25 cellular contexts compared by ENCODE assay signal in the genomic region with DNA sequence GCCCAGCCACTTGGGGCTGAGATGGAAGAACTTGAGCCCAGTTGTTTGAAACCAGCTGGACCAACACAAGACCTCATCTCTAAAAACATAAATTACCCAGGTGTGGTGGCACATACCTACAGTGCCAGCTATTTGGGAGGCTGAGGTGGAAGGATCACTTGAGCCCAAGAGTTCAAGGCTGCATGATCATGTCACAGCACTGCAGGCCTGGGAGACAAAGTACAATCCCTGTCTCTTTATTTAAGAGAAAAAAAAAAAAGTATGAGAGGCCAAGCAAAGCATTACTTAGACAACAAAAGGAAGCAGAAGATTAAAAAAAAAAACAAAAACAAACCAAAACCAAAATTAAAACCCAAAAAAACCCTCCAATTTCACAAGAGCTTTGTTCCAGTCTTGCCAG. TPM values are rescaled to one million over a fixed set of nuclear protein-coding genes. Genes with fewer than 3 reads are reported as not detected.
DNase-seq lines count a peak whose midpoint lies in the region; ATAC-seq and TF ChIP-seq lines count a peak whose summit lies in the region.
"Had no signal": no experiment of that assay in that cellular context is flagged by ENCODE, and none has a peak within 500 bp of the region (broad histone marks: within the 10 kb centered on the region; RNA-seq: fewer than 3 reads in every experiment).

No MANE protein-coding gene starts in this region.

- no peaks in the 10 kb centered on the region for H3K9me3 Mint-ChIP-seq in activated CD4-positive, alpha-beta memory T cell treated with anti-CD3 and anti-CD28 coated beads for 36 hours
- peaks cover 3% of the 10 kb centered on the region for H3K9me3 Mint-ChIP-seq in activated CD4-positive, alpha-beta memory T cell treated with anti-CD3 and anti-CD28 coated beads, Interleukin-2, amount 10 ng/mL, durations not matched to agents 7 days and 5 days
- H3K9me3 Mint-ChIP-seq in CD8-positive, alpha-beta memory T cell = no peaks in the 10 kb centered on the region
- H3K9me3 Mint-ChIP-seq in activated naive CD8-positive, alpha-beta T cell treated with anti-CD3 and anti-CD28 coated beads, Interleukin-2, amount 50 U/mL, for 24 hours = no peaks in the 10 kb centered on the region
- H3K9me3 Mint-ChIP-seq in nephron progenitor cell = peaks cover 13% of the 10 kb centered on the region
- H3K9me3 Mint-ChIP-seq: activated B cell treated with CpG ODN at 0.5 μM for 24 hours; activated T-helper 2 cell treated with anti-CD3 and anti-CD28 coated beads, Interferon-gamma antibody, Interleukin-2, Interleukin-4, amounts not matched to agents 10 μg/mL and 5 μg/mL and 100 μg/mL, durations not matched to agents 14 hours and 24 hours and 36 hours; IgD-negative memory B cell had no signal

- intact Hi-C loops in activated CD4-positive, alpha-beta memory T cell treated with anti-CD3 and anti-CD28 coated beads for 36 hours (cut with micrococcal nuclease) = no loop called here

- no peak overlapping the region for H3K4me3 Mint-ChIP-seq in activated CD4-positive, alpha-beta memory T cell treated with anti-CD3 and anti-CD28 coated beads for 36 hours
- H3K4me3 Mint-ChIP-seq in activated CD4-positive, alpha-beta memory T cell treated with anti-CD3 and anti-CD28 coated beads, Interleukin-2, amount 10 ng/mL, durations not matched to agents 7 days and 5 days = no peak overlapping the region
- H3K4me3 Mint-ChIP-seq in CD8-positive, alpha-beta memory T cell = peak overlapping the region in 1 of 7 donors; percentile 8
- H3K4me3 Mint-ChIP-seq in activated naive CD8-positive, alpha-beta T cell treated with anti-CD3 and anti-CD28 coated beads, Interleukin-2, amount 50 U/mL, for 24 hours = no peak overlapping the region
- H3K4me3 Mint-ChIP-seq in nephron progenitor cell = no peak overlapping the region
- H3K4me3 Mint-ChIP-seq: activated B cell treated with CpG ODN at 0.5 μM for 24 hours, IgD-negative memory B cell had no signal

- H3K36me3 ChIP-seq in CD8-positive, alpha-beta memory T cell (ENCODE audit: insufficient read depth, low read length) = peaks cover 29% of the 10 kb centered on the region
- H3K36me3 ChIP-seq: ovary had no signal

- peak overlapping the region; percentile 18 for H3K27ac Mint-ChIP-seq in activated CD4-positive, alpha-beta memory T cell treated with anti-CD3 and anti-CD28 coated beads for 36 hours
- no peak overlapping the region for H3K27ac Mint-ChIP-seq in activated CD4-positive, alpha-beta memory T cell treated with anti-CD3 and anti-CD28 coated beads, Interleukin-2, amount 10 ng/mL, durations not matched to agents 7 days and 5 days
- peak overlapping the region in 5 of 8 donors; percentile 6 to 50 (median 32) for H3K27ac Mint-ChIP-seq in CD8-positive, alpha-beta memory T cell
- peak overlapping the region; percentile 18 for H3K27ac Mint-ChIP-seq in activated naive CD8-positive, alpha-beta T cell treated with anti-CD3 and anti-CD28 coated beads, Interleukin-2, amount 50 U/mL, for 24 hours
- H3K27ac Mint-ChIP-seq in nephron progenitor cell = peak overlapping the region; percentile 88
- H3K27ac Mint-ChIP-seq: activated B cell treated with CpG ODN at 0.5 μM for 24 hours; activated T-helper 2 cell treated with anti-CD3 and anti-CD28 coated beads, Interferon-gamma antibody, Interleukin-2, Interleukin-4, amounts not matched to agents 10 μg/mL and 5 μg/mL and 100 μg/mL, durations not matched to agents 14 hours and 24 hours and 36 hours had no signal

- ATAC-seq in activated naive CD8-positive, alpha-beta T cell treated with anti-CD3 and anti-CD28 coated beads, Interleukin-2, amount 50 U/mL, for 24 hours = no peak
- ATAC-seq: A549 had no signal

- POLR2A ChIA-PET in activated CD4-positive, alpha-beta memory T cell treated with anti-CD3 and anti-CD28 coated beads for 36 hours (lab: Charles Lee) = no interaction called here
- POLR2A ChIA-PET in activated CD4-positive, alpha-beta memory T cell treated with anti-CD3 and anti-CD28 coated beads, Interleukin-2, amount 10 ng/mL, durations not matched to agents 7 days and 5 days (lab: Charles Lee) = interaction anchor here (0.7 to 1.3 kb wide), 2 partner anchors 11 to 15 kb away, joined by 3 read pairs; no protein-coding TSS in a partner anchor
- POLR2A ChIA-PET in CD8-positive, alpha-beta memory T cell (lab: Charles Lee) = no interaction called here

- H3K27me3 ChIP-seq in CD8-positive, alpha-beta memory T cell (ENCODE audit: insufficient read depth, low read length, poor library complexity, severe bottlenecking) = no peaks in the 10 kb centered on the region
- H3K27me3 ChIP-seq: BE2C, ovary, right atrium auricular region had no signal

- no peaks in the 10 kb centered on the region for H3K4me1 ChIP-seq in CD8-positive, alpha-beta memory T cell (ENCODE audit: insufficient read depth, low read length)
- H3K4me1 ChIP-seq: BE2C, right atrium auricular region had no signal

- H3K4me3 ChIP-seq in CD8-positive, alpha-beta memory T cell (ENCODE audit: low read length) = no peak overlapping the region
- H3K4me3 ChIP-seq: A549, coronary artery, ovary, right atrium auricular region had no signal

- no peak for DNase-seq in activated CD4-positive, alpha-beta memory T cell treated with anti-CD3 and anti-CD28 coated beads for 36 hours
- DNase-seq in activated CD4-positive, alpha-beta memory T cell treated with anti-CD3 and anti-CD28 coated beads, Interleukin-2, amount 10 ng/mL, durations not matched to agents 7 days and 5 days = no peak
- no peak for DNase-seq in CD8-positive, alpha-beta memory T cell
- no peak for DNase-seq in activated naive CD8-positive, alpha-beta T cell treated with anti-CD3 and anti-CD28 coated beads, Interleukin-2, amount 50 U/mL, for 24 hours
- DNase-seq in nephron progenitor cell = no peak
- no peak for DNase-seq in NCI-H1436 (lab: John Stamatoyannopoulos, UW)
- DNase-seq in NCI-H1417 treated with DMSO at 0.1 percent for 48 hours (lab: John Stamatoyannopoulos, UW) = no peak
- DNase-seq in HuH-7.5 (ENCODE audit: low spot score) = no peak
- DNase-seq: activated B cell treated with CpG ODN at 0.5 μM for 24 hours; BE2C; DMS 273 treated with DMSO at 0.1 percent for 48 hours; glutamatergic neuron; kidney glomerular epithelial cell; NCI-H1417; NCI-H2171; NCI-H524 treated with DMSO at 0.1 percent for 48 hours; ovary; RPMI8226; SK-N-SH; stimulated activated CD4-positive, alpha-beta T cell treated with anti-CD3 and anti-CD28 coated beads, Interleukin-12 subunit alpha, Interleukin-12 subunit beta, amount 100 ng/mL, for 4 hours had no signal

- H3K4me1 Mint-ChIP-seq in activated CD4-positive, alpha-beta memory T cell treated with anti-CD3 and anti-CD28 coated beads for 36 hours (ENCODE audit: low read depth) = peaks cover 32% of the 10 kb centered on the region
- H3K4me1 Mint-ChIP-seq in activated CD4-positive, alpha-beta memory T cell treated with anti-CD3 and anti-CD28 coated beads, Interleukin-2, amount 10 ng/mL, durations not matched to agents 7 days and 5 days = peaks cover 31% of the 10 kb centered on the region
- peaks cover 27 to 63% (median 57%) of the 10 kb centered on the region in 3 donors for H3K4me1 Mint-ChIP-seq in CD8-positive, alpha-beta memory T cell
- H3K4me1 Mint-ChIP-seq in activated naive CD8-positive, alpha-beta T cell treated with anti-CD3 and anti-CD28 coated beads, Interleukin-2, amount 50 U/mL, for 24 hours = peaks cover 39% of the 10 kb centered on the region
- H3K4me1 Mint-ChIP-seq in nephron progenitor cell = peaks cover 13% of the 10 kb centered on the region

- CTCF ChIA-PET in activated CD4-positive, alpha-beta memory T cell treated with anti-CD3 and anti-CD28 coated beads for 36 hours (lab: Charles Lee) = no interaction called here
- CTCF ChIA-PET in activated CD4-positive, alpha-beta memory T cell treated with anti-CD3 and anti-CD28 coated beads, Interleukin-2, amount 10 ng/mL, durations not matched to agents 7 days and 5 days (lab: Charles Lee) = interaction anchor here (1.2 kb wide), 1 partner anchor 76 kb away, joined by 3 read pairs; no protein-coding TSS in a partner anchor
- CTCF ChIA-PET in CD8-positive, alpha-beta memory T cell (lab: Charles Lee) = no interaction called here

- no peak for TF ChIP-seq CTCF in nephron progenitor cell (IDR thresholded peaks at IDR 0.05)

- no peaks in the 10 kb centered on the region for H3K9me3 ChIP-seq in CD8-positive, alpha-beta memory T cell (ENCODE audit: low read length)
- H3K9me3 ChIP-seq: BE2C, ovary, right atrium auricular region, SK-N-SH had no signal

- peaks cover 41% of the 10 kb centered on the region for H3K36me3 Mint-ChIP-seq in activated CD4-positive, alpha-beta memory T cell treated with anti-CD3 and anti-CD28 coated beads for 36 hours
- peaks cover 70% of the 10 kb centered on the region for H3K36me3 Mint-ChIP-seq in activated CD4-positive, alpha-beta memory T cell treated with anti-CD3 and anti-CD28 coated beads, Interleukin-2, amount 10 ng/mL, durations not matched to agents 7 days and 5 days (ENCODE audit: low read depth)
- peaks cover 8 to 58% (median 18%) of the 10 kb centered on the region in 3 donors for H3K36me3 Mint-ChIP-seq in CD8-positive, alpha-beta memory T cell
- peaks cover 56% of the 10 kb centered on the region for H3K36me3 Mint-ChIP-seq in activated naive CD8-positive, alpha-beta T cell treated with anti-CD3 and anti-CD28 coated beads, Interleukin-2, amount 50 U/mL, for 24 hours (ENCODE audit: low read depth)
- H3K36me3 Mint-ChIP-seq in nephron progenitor cell (ENCODE audit: low read depth) = peaks cover 69% of the 10 kb centered on the region

- no peak overlapping the region for H3K27ac ChIP-seq in CD8-positive, alpha-beta memory T cell (ENCODE audit: low read depth, low read length)
- H3K27ac ChIP-seq: A549, coronary artery, ovary, right atrium auricular region had no signal

- H3K27me3 Mint-ChIP-seq in activated CD4-positive, alpha-beta memory T cell treated with anti-CD3 and anti-CD28 coated beads for 36 hours = no peaks in the 10 kb centered on the region
- H3K27me3 Mint-ChIP-seq in activated CD4-positive, alpha-beta memory T cell treated with anti-CD3 and anti-CD28 coated beads, Interleukin-2, amount 10 ng/mL, durations not matched to agents 7 days and 5 days = no peaks in the 10 kb centered on the region
- no peaks in the 10 kb centered on the region for H3K27me3 Mint-ChIP-seq in CD8-positive, alpha-beta memory T cell
- H3K27me3 Mint-ChIP-seq in activated naive CD8-positive, alpha-beta T cell treated with anti-CD3 and anti-CD28 coated beads, Interleukin-2, amount 50 U/mL, for 24 hours = no peaks in the 10 kb centered on the region
- no peaks in the 10 kb centered on the region for H3K27me3 Mint-ChIP-seq in nephron progenitor cell (ENCODE audit: low read depth, poor library complexity)
- H3K27me3 Mint-ChIP-seq: activated B cell treated with CpG ODN at 0.5 μM for 24 hours, IgD-negative memory B cell had no signal

RNA-seq across cellular contexts. Expression of a gene that starts 15.4 kb away (rescaled TPM):
- 100 to 1,000 TPM; 176 to 177 TPM for total RNA-seq in activated CD4-positive, alpha-beta memory T cell treated with anti-CD3 and anti-CD28 coated beads for 36 hours
- total RNA-seq in activated CD4-positive, alpha-beta memory T cell treated with anti-CD3 and anti-CD28 coated beads, Interleukin-2, amount 10 ng/mL, durations not matched to agents 7 days and 5 days = 10 to 100 TPM; 71.5 to 76.8 TPM
- 100 to 1,000 TPM; 223 to 231 TPM for total RNA-seq in CD8-positive, alpha-beta memory T cell
- polyA plus RNA-seq in CD8-positive, alpha-beta memory T cell = 140 TPM

RNA-seq across cellular contexts. Expression of a gene that starts 33.7 kb away (rescaled TPM):
- 10 to 100 TPM; 79.4 to 79.7 TPM for total RNA-seq in activated CD4-positive, alpha-beta memory T cell treated with anti-CD3 and anti-CD28 coated beads for 36 hours
- 10 to 100 TPM; 77.8 to 85.0 TPM for total RNA-seq in activated CD4-positive, alpha-beta memory T cell treated with anti-CD3 and anti-CD28 coated beads, Interleukin-2, amount 10 ng/mL, durations not matched to agents 7 days and 5 days
- 10 to 100 TPM; 72.6 to 73.0 TPM for total RNA-seq in CD8-positive, alpha-beta memory T cell
- 69.9 TPM for polyA plus RNA-seq in CD8-positive, alpha-beta memory T cell

RNA-seq across cellular contexts. Expression of a gene that starts 38.2 kb away (rescaled TPM):
- 100 to 1,000 TPM; 497 to 514 TPM for total RNA-seq in activated CD4-positive, alpha-beta memory T cell treated with anti-CD3 and anti-CD28 coated beads for 36 hours
- total RNA-seq in activated CD4-positive, alpha-beta memory T cell treated with anti-CD3 and anti-CD28 coated beads, Interleukin-2, amount 10 ng/mL, durations not matched to agents 7 days and 5 days = 100 to 1,000 TPM; 504 to 505 TPM
- total RNA-seq in CD8-positive, alpha-beta memory T cell = 100 to 1,000 TPM; 478 to 506 TPM
- 678 TPM for polyA plus RNA-seq in CD8-positive, alpha-beta memory T cell

RNA-seq across cellular contexts. Expression of a gene that starts 38.7 kb away (rescaled TPM):
- total RNA-seq in activated CD4-positive, alpha-beta memory T cell treated with anti-CD3 and anti-CD28 coated beads for 36 hours = 10 to 100 TPM in 1 of 2 experiments, 1 to 10 TPM in 1; 9.5 to 10.9 TPM
- 10 to 100 TPM; 19.7 to 22.4 TPM for total RNA-seq in activated CD4-positive, alpha-beta memory T cell treated with anti-CD3 and anti-CD28 coated beads, Interleukin-2, amount 10 ng/mL, durations not matched to agents 7 days and 5 days
- total RNA-seq in CD8-positive, alpha-beta memory T cell = 10 to 100 TPM; 21.3 to 23.2 TPM
- 38.4 TPM for polyA plus RNA-seq in CD8-positive, alpha-beta memory T cell

RNA-seq across cellular contexts. Expression of a gene that starts 48.7 kb away (rescaled TPM):
- total RNA-seq in activated CD4-positive, alpha-beta memory T cell treated with anti-CD3 and anti-CD28 coated beads for 36 hours = 1 to 10 TPM; 2.4 to 2.6 TPM
- total RNA-seq in activated CD4-positive, alpha-beta memory T cell treated with anti-CD3 and anti-CD28 coated beads, Interleukin-2, amount 10 ng/mL, durations not matched to agents 7 days and 5 days = 1 to 10 TPM; 3.5 to 5.2 TPM
- total RNA-seq in CD8-positive, alpha-beta memory T cell = 1 to 10 TPM; 1.3 to 1.6 TPM
- polyA plus RNA-seq in CD8-positive, alpha-beta memory T cell = 0.62 TPM
